ENCODE assay signal across 18 cellular contexts in the genomic region with DNA sequence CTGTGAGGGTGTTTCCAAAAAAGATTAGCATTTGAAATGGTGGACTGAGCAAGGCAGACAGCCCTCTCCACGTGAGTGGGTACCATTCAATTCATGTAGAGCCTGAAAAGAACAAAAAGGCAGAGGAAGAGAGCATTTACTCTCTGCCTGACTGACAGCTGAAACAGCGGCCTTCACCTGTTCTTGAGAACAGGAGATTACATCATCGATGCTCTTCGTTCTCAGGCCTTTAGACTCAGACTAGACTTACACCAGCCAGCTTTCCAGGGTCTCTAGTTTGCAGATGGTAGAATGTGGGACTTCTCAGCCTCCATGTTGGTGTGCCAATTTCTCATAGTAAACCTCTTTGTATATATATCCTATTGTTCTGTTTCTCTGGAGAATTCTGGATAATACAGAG.
"Had no signal": no experiment of that assay in that cellular context is flagged by ENCODE, and none has a peak within 500 bp of the region (broad histone marks: within the 10 kb centered on the region; RNA-seq: fewer than 3 reads in every experiment).

No MANE protein-coding gene starts in this region.

- H3K4me1 ChIP-seq: breast epithelium had no signal

- H3K36me3 ChIP-seq: breast epithelium had no signal

- H3K27ac ChIP-seq: breast epithelium had no signal

- DNase-seq: activated CD4-positive, alpha-beta T cell treated with anti-CD3 and anti-CD28 coated beads for 4 hours; activated CD8-positive, alpha-beta memory T cell treated with anti-CD3 and anti-CD28 coated beads, Interleukin-2, amount 50 U/mL, for 48 hours; activated CD8-positive, alpha-beta T cell treated with anti-CD3 and anti-CD28 coated beads, Interleukin-2, amount 10 ng/mL, durations not matched to agents 7 days and 5 days; activated T-cell treated with anti-CD3 and anti-CD28 coated beads, Interleukin-2, amount 50 U/mL, for 1 hour; aorta; caudate nucleus; Karpas-422; MM.1S; NCI-H1105; NCI-H1930; NCI-H446; NCI-H524; OCI-M1; RPMI8226 had no signal

- ATAC-seq: activated CD4-positive, CD25-positive, alpha-beta regulatory T cell treated with anti-CD3 and anti-CD28 coated beads, Interleukin-2, amount 50 U/mL, for 24 hours; activated CD8-positive, alpha-beta T cell treated with anti-CD3 and anti-CD28 coated beads, Interleukin-2, amount 10 ng/mL, durations not matched to agents 7 days and 5 days; Panc1; Right ventricle myocardium inferior had no signal

- H3K9me3 ChIP-seq: breast epithelium had no signal

- H3K4me3 ChIP-seq: breast epithelium had no signal

- H3K27me3 ChIP-seq: breast epithelium had no signal
